In the genomic region with DNA sequence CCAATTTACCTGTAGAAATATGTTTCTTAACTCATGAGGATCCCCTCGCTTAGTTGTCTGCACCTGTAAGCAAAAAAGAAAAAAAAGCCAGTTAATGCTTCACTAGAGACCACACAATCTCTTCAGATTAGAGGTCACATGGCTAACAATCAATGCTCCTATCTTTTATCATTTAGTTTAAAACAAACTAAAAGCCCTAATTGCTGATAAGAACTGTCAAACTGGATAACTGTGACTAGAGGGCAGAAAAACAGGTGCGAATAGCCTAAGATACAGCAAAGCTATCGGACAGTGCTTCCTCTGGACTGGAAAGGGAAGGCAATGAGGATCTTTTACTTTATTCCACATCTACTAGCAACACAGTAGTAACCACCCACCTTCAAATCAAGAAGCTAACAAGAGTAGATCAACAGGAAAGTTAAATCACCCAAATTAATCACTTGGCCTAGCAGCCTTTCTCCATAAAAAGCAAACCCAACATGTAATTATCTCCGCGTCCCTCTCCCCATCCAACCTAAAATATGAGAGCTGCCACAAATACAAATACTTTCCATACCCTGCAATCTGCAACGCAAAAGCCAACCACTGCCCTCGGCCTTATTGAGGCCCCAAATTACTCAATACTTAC, we compare ENCODE assay signal across 8 cellular contexts. TPM values are rescaled to one million over a fixed set of nuclear protein-coding genes. Genes with fewer than 3 reads are reported as not detected.
DNase-seq lines count a peak whose midpoint lies in the region; ATAC-seq and TF ChIP-seq lines count a peak whose summit lies in the region.

No MANE protein-coding gene starts in this region.

- no peaks in the 10 kb centered on the region for H3K27me3 ChIP-seq in psoas muscle (ENCODE audit: insufficient read depth in 3 of 3, low read length in 2 of 3)

- no peak for DNase-seq in activated naive CD4-positive, alpha-beta T cell treated with anti-CD3 and anti-CD28 coated beads, Interleukin-2, amount 50 U/mL, for 16 hours
- DNase-seq in foreskin fibroblast (peak in 1 of 2 donors; percentile 43), psoas muscle (no peak), NCI-H2196 (lab: John Stamatoyannopoulos, UW; ENCODE audit: unreplicated experiment) (no peak), GDM1 (lab: John Stamatoyannopoulos, UW) (no peak)
- DNase-seq in stimulated activated naive CD4-positive, alpha-beta T cell (lab: John Stamatoyannopoulos, UW) = no peak

- H3K36me3 Mint-ChIP-seq in activated naive CD4-positive, alpha-beta T cell treated with anti-CD3 and anti-CD28 coated beads, Interleukin-2, amount 50 U/mL, for 24 hours = peaks cover 14% of the 10 kb centered on the region

- peak overlapping the region; percentile 93 for H3K4me3 Mint-ChIP-seq in activated naive CD4-positive, alpha-beta T cell treated with anti-CD3 and anti-CD28 coated beads, Interleukin-2, amount 50 U/mL, for 24 hours

- H3K27ac ChIP-seq in psoas muscle = peak overlapping the region; percentile 90

- intact Hi-C loops in psoas muscle (cut with DNase I) = loop anchor here in 1 of 2 donors (5.0 kb wide), 1 partner anchor 109 kb away; no protein-coding TSS in a partner anchor

- TF ChIP-seq CTCF in foreskin fibroblast (IDR thresholded peaks at IDR 0.05; ENCODE audit: low read depth, low read length) (no peak), psoas muscle (IDR thresholded peaks at IDR 0.05) (no peak)

- ATAC-seq in SK-N-SH treated with all-trans-retinoic acid at 6 μM for 48 hours (peak; percentile 30), psoas muscle (peak in 3 of 4 donors; percentile 39 to 63 (median 45))

- H3K4me1 ChIP-seq in psoas muscle = peaks cover 15% of the 10 kb centered on the region

- 13 to 37% (median 19%) methylated on average over 7 of the region's 7 CpGs for WGBS in psoas muscle, 3 donors

- peaks cover 55% of the 10 kb centered on the region for H3K4me1 Mint-ChIP-seq in activated naive CD4-positive, alpha-beta T cell treated with anti-CD3 and anti-CD28 coated beads, Interleukin-2, amount 50 U/mL, for 24 hours

- peak overlapping the region; percentile 96 to 98 for H3K4me3 ChIP-seq in foreskin fibroblast (ENCODE audit: low read depth in 1 of 2, low read length in 2 of 2)
- peak overlapping the region; percentile 87 for H3K4me3 ChIP-seq in psoas muscle

- H3K27me3 Mint-ChIP-seq in activated naive CD4-positive, alpha-beta T cell treated with anti-CD3 and anti-CD28 coated beads, Interleukin-2, amount 50 U/mL, for 24 hours = no peaks in the 10 kb centered on the region

- H3K9me3 Mint-ChIP-seq in activated naive CD4-positive, alpha-beta T cell treated with anti-CD3 and anti-CD28 coated beads, Interleukin-2, amount 50 U/mL, for 24 hours = no peaks in the 10 kb centered on the region

- peaks cover 0 to 4% of the 10 kb centered on the region in 2 donors for H3K36me3 ChIP-seq in psoas muscle (ENCODE audit: insufficient read depth in 1 of 2, low read depth in 1 of 2)

- no peaks in the 10 kb centered on the region for H3K9me3 ChIP-seq in psoas muscle

- H3K27ac Mint-ChIP-seq in activated naive CD4-positive, alpha-beta T cell treated with anti-CD3 and anti-CD28 coated beads, Interleukin-2, amount 50 U/mL, for 24 hours = peak overlapping the region; percentile 87

TF ChIP-seq in SK-N-SH treated with all-trans-retinoic acid at 6 μM for 48 hours, 23 proteins besides CTCF, POLR2A, EP300 and RAD21:
- no peak for TF ChIP-seq PPARA (CRISPR knock-in tag; IDR thresholded peaks at IDR 0.05; ENCODE audit: borderline replicate concordance)
- no peak for TF ChIP-seq ARNTL (CRISPR knock-in tag; IDR thresholded peaks at IDR 0.05; ENCODE audit: borderline replicate concordance, low read depth)

RNA-seq across cellular contexts. Expression of gene SLC25A12, which starts 0.7 kb away (rescaled TPM):
- total RNA-seq in psoas muscle = 10 to 100 TPM; 59.9 to 83.6 (median 70.3) TPM
- 10 to 100 TPM; 19.1 to 66.5 (median 46.3) TPM for polyA plus RNA-seq in psoas muscle

RNA-seq across cellular contexts. Expression of gene HAT1, which starts 29.0 kb away (rescaled TPM):
- 10 to 100 TPM; 31.8 to 66.5 (median 44.5) TPM for total RNA-seq in psoas muscle
- polyA plus RNA-seq in psoas muscle = 10 to 100 TPM; 54.7 to 94.6 (median 60.9) TPM
